Comparison of ENCODE assay signal across 8 cellular contexts in the genomic region with DNA sequence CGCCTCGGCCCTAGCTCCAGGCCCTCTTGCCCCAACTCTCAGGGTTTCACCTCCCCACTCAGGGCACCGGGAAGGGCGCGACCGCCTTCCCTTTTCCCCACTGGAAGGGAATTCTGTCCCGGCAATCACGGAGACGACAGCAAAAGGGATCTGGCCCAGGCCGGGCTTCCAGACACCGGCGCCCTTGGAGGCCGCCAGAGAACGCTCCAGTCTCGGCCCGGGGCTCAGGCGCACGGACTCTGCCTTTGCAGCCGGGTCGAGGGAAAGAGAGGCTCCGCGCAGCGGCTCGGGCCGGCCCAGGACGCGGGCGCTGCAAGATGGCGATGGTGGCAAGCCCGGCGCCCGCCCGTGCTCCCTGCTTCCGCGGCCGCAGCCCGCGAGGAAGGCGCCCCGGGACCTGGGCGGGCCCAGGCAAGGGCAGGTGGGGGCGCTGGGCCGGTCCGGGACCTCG. TPM values are rescaled to one million over a fixed set of nuclear protein-coding genes. Genes with fewer than 3 reads are reported as not detected.
DNase-seq lines count a peak whose midpoint lies in the region; ATAC-seq and TF ChIP-seq lines count a peak whose summit lies in the region.

No MANE protein-coding gene starts in this region.

- peak overlapping the region; percentile 92 to 98 for H3K4me3 Mint-ChIP-seq in activated T-cell treated with anti-CD3 and anti-CD28 coated beads, Interleukin-2, amount 50 U/mL, for 72 hours
- peak overlapping the region; percentile 83 to 94 (median 92) for H3K4me3 Mint-ChIP-seq in IgD-negative memory B cell

- H4K91ac ChIP-seq in mesenchymal stem cell (ENCODE audit: low read length) = peak overlapping the region; percentile 96

- peak overlapping the region; percentile 91 for H3K9ac ChIP-seq in mesenchymal stem cell (ENCODE audit: low read length)

- H3K9me3 Mint-ChIP-seq in activated T-cell treated with anti-CD3 and anti-CD28 coated beads, Interleukin-2, amount 50 U/mL, for 72 hours = no peaks in the 10 kb centered on the region
- no peaks in the 10 kb centered on the region for H3K9me3 Mint-ChIP-seq in IgD-negative memory B cell

- no peaks in the 10 kb centered on the region for H3K27me3 Mint-ChIP-seq in activated T-cell treated with anti-CD3 and anti-CD28 coated beads, Interleukin-2, amount 50 U/mL, for 72 hours (ENCODE audit: low read depth)
- no peaks in the 10 kb centered on the region for H3K27me3 Mint-ChIP-seq in IgD-negative memory B cell

- H2BK120ac ChIP-seq in mesenchymal stem cell (ENCODE audit: low read depth, low read length) = peak overlapping the region; percentile 99

- H2BK15ac ChIP-seq in mesenchymal stem cell (ENCODE audit: low read depth, poor library complexity, severe bottlenecking) = peak overlapping the region; percentile 89

- peak overlapping the region; percentile 94 for H4K8ac ChIP-seq in mesenchymal stem cell (ENCODE audit: low read length)

- H3K4me1 Mint-ChIP-seq in activated T-cell treated with anti-CD3 and anti-CD28 coated beads, Interleukin-2, amount 50 U/mL, for 72 hours (ENCODE audit: low read depth) = peaks cover 68% of the 10 kb centered on the region
- H3K4me1 Mint-ChIP-seq in IgD-negative memory B cell = peaks cover 23 to 48% (median 36%) of the 10 kb centered on the region in 3 donors

- H3K27ac ChIP-seq in mesenchymal stem cell (ENCODE audit: low read length, poor library complexity, severe bottlenecking) = peak overlapping the region; percentile 89
- peak overlapping the region; percentile 94 for H3K27ac ChIP-seq in upper lobe of right lung

- H3K4me3 ChIP-seq in cardiac fibroblast (replicated peaks in 1 of 2; ENCODE audit: low read depth in 2 of 2, low read length in 2 of 2) (peak overlapping the region; percentile 76 to 77), mesenchymal stem cell (ENCODE audit: insufficient read depth in 1 of 2, low read depth in 1 of 2, low read length in 2 of 2) (peak overlapping the region; percentile 77 to 83), upper lobe of right lung (peak overlapping the region; percentile 97)

- intact Hi-C loops in upper lobe of right lung (cut with DNase I) = loop anchor here (10.0 kb wide), 1 partner anchor 83 kb away; no protein-coding TSS in a partner anchor

- no peaks in the 10 kb centered on the region for H3K27me3 ChIP-seq in mesenchymal stem cell (ENCODE audit: control insufficient read depth in 1 of 2, insufficient read depth in 1 of 2, low read length in 2 of 2)
- no peaks in the 10 kb centered on the region for H3K27me3 ChIP-seq in upper lobe of right lung

- peak overlapping the region; percentile 94 for H3K18ac ChIP-seq in mesenchymal stem cell (ENCODE audit: low read depth in 1 of 2, low read length in 2 of 2)

- peak overlapping the region; percentile 85 for H3K4me2 ChIP-seq in mesenchymal stem cell (ENCODE audit: low read length, poor library complexity, severe bottlenecking)

- H2BK5ac ChIP-seq in mesenchymal stem cell (ENCODE audit: low read depth, low read length, poor library complexity, severe bottlenecking) = peak overlapping the region; percentile 84

- H3K14ac ChIP-seq in mesenchymal stem cell (ENCODE audit: low read length in 2 of 2) = peak overlapping the region; percentile 76 to 97

- peak overlapping the region; percentile 85 to 93 for H3K23ac ChIP-seq in mesenchymal stem cell (ENCODE audit: low read length in 2 of 2)

- WGBS in mesenchymal stem cell = under 1% methylated on average over 23 of the region's 45 CpGs

- DNase-seq in activated T-cell treated with anti-CD3 and anti-CD28 coated beads, Interleukin-2, amount 50 U/mL, for 72 hours = peak in 1 of 2 donors; percentile 73
- DNase-seq in activated T-cell treated with anti-CD3 and anti-CD28 coated beads, Interleukin-2, amount 50 U/mL, for 1 hour = no peak
- DNase-seq in cardiac fibroblast (ENCODE audit: low read depth in 2 of 2) (no peak), mesenchymal stem cell (peak; percentile 42), upper lobe of right lung (no peak), kidney glomerular epithelial cell (lab: John Stamatoyannopoulos, UW) (no peak), NCI-H1105 (lab: John Stamatoyannopoulos, UW) (no peak)

- no peaks in the 10 kb centered on the region for H3K9me3 ChIP-seq in mesenchymal stem cell (ENCODE audit: control insufficient read depth, low read length)
- no peaks in the 10 kb centered on the region for H3K9me3 ChIP-seq in upper lobe of right lung

- peak overlapping the region; percentile 33 for H3K27ac Mint-ChIP-seq in activated T-cell treated with anti-CD3 and anti-CD28 coated beads, Interleukin-2, amount 50 U/mL, for 72 hours
- H3K27ac Mint-ChIP-seq in IgD-negative memory B cell = peak overlapping the region; percentile 85 to 98 (median 98)

- H3K36me3 ChIP-seq in mesenchymal stem cell (ENCODE audit: control insufficient read depth in 1 of 2, insufficient read depth in 2 of 2, low read depth in 1 of 2, low read length in 2 of 2) (peaks cover 17 to 48% of the 10 kb centered on the region in 2 experiments), upper lobe of right lung (no peaks in the 10 kb centered on the region)

- H3K4me1 ChIP-seq in mesenchymal stem cell (ENCODE audit: control insufficient read depth, insufficient read depth, low read depth, low read length) (peaks cover 50% of the 10 kb centered on the region), upper lobe of right lung (peaks cover 67% of the 10 kb centered on the region)

- peak overlapping the region; percentile 94 to 96 for H3K4ac ChIP-seq in mesenchymal stem cell (ENCODE audit: low read depth in 1 of 2, low read length in 2 of 2)

- H2AK5ac ChIP-seq in mesenchymal stem cell (ENCODE audit: low read length, severe bottlenecking) = peak overlapping the region; percentile 79

- TF ChIP-seq CTCF in cardiac fibroblast (IDR thresholded peaks at IDR 0.05; ENCODE audit: low read depth, low read length) (no peak), upper lobe of right lung (IDR thresholded peaks at IDR 0.05) (no peak)

- peaks cover 18% of the 10 kb centered on the region for H3K79me1 ChIP-seq in mesenchymal stem cell (replicated peaks; ENCODE audit: low read length, poor library complexity, severe bottlenecking)

- ATAC-seq in activated T-cell treated with anti-CD3 and anti-CD28 coated beads, Interleukin-2, amount 50 U/mL, for 72 hours (replicated peaks in 1 of 2) = peak in 1 of 2 donors; percentile 43
- peak; percentile 34 for ATAC-seq in upper lobe of right lung

- peak overlapping the region in 1 of 2 experiments; percentile 42 for H2BK12ac ChIP-seq in mesenchymal stem cell (ENCODE audit: low read length in 2 of 2)

- H3K36me3 Mint-ChIP-seq in activated T-cell treated with anti-CD3 and anti-CD28 coated beads, Interleukin-2, amount 50 U/mL, for 72 hours (ENCODE audit: insufficient read depth in 2 of 2) = peaks cover 10 to 18% of the 10 kb centered on the region in 2 donors
- no peaks in the 10 kb centered on the region for H3K36me3 Mint-ChIP-seq in IgD-negative memory B cell

- H2AFZ ChIP-seq in mesenchymal stem cell (ENCODE audit: low read depth, low read length) = no peak overlapping the region

RNA-seq across cellular contexts. Expression of a gene that starts 1.1 kb away (rescaled TPM):
- total RNA-seq in activated T-cell treated with anti-CD3 and anti-CD28 coated beads, Interleukin-2, amount 50 U/mL, for 72 hours = 100 to 1,000 TPM; 182 to 190 TPM
- polyA plus RNA-seq in IgD-negative memory B cell = 36.5 TPM
- polyA plus RNA-seq in mesenchymal stem cell (2013, experiment 1 of 2) = 96.7 TPM
- polyA plus RNA-seq in mesenchymal stem cell (2013, experiment 2 of 2) = 92.8 TPM
- total RNA-seq in upper lobe of right lung = 169 TPM

RNA-seq across cellular contexts. Expression of a gene that starts 41.9 kb away (rescaled TPM):
- total RNA-seq in activated T-cell treated with anti-CD3 and anti-CD28 coated beads, Interleukin-2, amount 50 U/mL, for 72 hours = 10 to 100 TPM; 38.4 to 48.4 TPM
- polyA plus RNA-seq in IgD-negative memory B cell = 67.1 TPM
- polyA plus RNA-seq in mesenchymal stem cell (2013, experiment 1 of 2) = 37.6 TPM
- polyA plus RNA-seq in mesenchymal stem cell (2013, experiment 2 of 2) = 37.1 TPM
- total RNA-seq in upper lobe of right lung = 63.2 TPM
